14 cellular contexts compared by ENCODE assay signal in the genomic region with DNA sequence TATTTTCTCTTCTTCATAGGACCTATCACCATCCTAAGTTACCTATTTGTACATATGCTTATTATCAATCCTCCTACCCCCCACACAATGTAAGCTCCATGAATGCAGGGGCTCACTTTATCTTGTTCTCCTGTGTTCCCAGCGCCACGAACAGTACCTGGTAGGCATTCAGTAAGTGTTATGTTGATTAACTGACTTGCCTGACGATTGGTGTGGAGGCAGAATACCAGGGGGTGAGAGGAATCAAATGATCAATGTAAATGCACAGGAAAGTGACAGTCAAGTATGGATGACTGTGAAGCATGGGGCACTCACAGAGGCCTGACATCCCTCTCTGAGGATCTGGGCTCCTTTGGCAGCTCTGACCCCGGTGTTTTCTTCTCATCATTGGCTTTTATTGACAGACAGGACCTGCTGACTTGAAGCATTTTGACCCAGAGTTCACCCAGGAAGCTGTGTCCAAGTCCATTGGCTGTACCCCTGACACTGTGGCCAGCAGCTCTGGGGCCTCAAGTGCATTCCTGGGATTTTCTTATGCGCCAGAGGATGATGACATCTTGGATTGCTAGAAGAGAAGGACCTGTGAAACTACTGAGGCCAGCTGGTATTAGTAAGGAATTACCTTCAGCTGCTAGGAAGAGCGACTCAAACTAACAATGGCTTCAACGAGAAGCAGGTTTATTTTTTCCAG. TPM values are rescaled to one million over a fixed set of nuclear protein-coding genes. Genes with fewer than 3 reads are reported as not detected.
DNase-seq lines count a peak whose midpoint lies in the region; ATAC-seq and TF ChIP-seq lines count a peak whose summit lies in the region.
"Had no signal": no experiment of that assay in that cellular context is flagged by ENCODE, and none has a peak within 500 bp of the region (broad histone marks: within the 10 kb centered on the region; RNA-seq: fewer than 3 reads in every experiment).

No MANE protein-coding gene starts in this region.

- no peak for TF ChIP-seq CTCF in fibroblast of villous mesenchyme (IDR thresholded peaks at IDR 0.05; ENCODE audit: insufficient read depth, low read depth, low read length)
- no peak for TF ChIP-seq CTCF in osteocyte (IDR thresholded peaks at IDR 0.05)
- no peak for TF ChIP-seq CTCF in neural progenitor cell (IDR thresholded peaks at IDR 0.05)

- H4K20me1 ChIP-seq in neural progenitor cell (ENCODE audit: low read depth), result no peaks in the 10 kb centered on the region

- DNase-seq in GM03348 (ENCODE audit: low spot score) (peak; percentile 69), RPMI7951 (ENCODE audit: low read depth) (peak; percentile 82), fibroblast of villous mesenchyme (ENCODE audit: low read depth) (peak; percentile 83), osteocyte (ENCODE audit: extremely low spot score, unreplicated experiment) (no peak), anterior cingulate cortex (lab: John Stamatoyannopoulos, UW) (no peak), neural progenitor cell (ENCODE audit: low spot score) (no peak)
- no peak for DNase-seq in stimulated activated effector memory CD8-positive, alpha-beta T cell treated with anti-CD3 and anti-CD28 coated beads, Interleukin-12 subunit alpha, Interleukin-12 subunit beta, amount 100 ng/mL, for 72 hours (ENCODE audit: low spot score in 2 of 2)
- DNase-seq: effector memory CD8-positive, alpha-beta T cell; naive thymus-derived CD8-positive, alpha-beta T cell; NK-92 treated with Interleukin-12 subunit alpha and Interleukin-12 subunit beta, amount 100 ng/mL, for 24 hours; stimulated activated CD4-positive, alpha-beta T cell treated with anti-CD3 and anti-CD28 coated beads, Interleukin-12 subunit alpha, Interleukin-12 subunit beta, amount 100 ng/mL, for 4 hours; stimulated activated CD8-positive, alpha-beta memory T cell treated with anti-CD3 and anti-CD28 coated beads, Interleukin-4, amount 100 ng/mL, for 48 hours; T-helper 2 cell had no signal

- H3K4me1 ChIP-seq in neural progenitor cell, result no peaks in the 10 kb centered on the region

- H3K27me3 ChIP-seq in neural progenitor cell, result no peaks in the 10 kb centered on the region

- H3K4me1 Mint-ChIP-seq in osteocyte (ENCODE audit: unreplicated experiment) (peaks cover 26% of the 10 kb centered on the region), neural progenitor cell (no peaks in the 10 kb centered on the region)
- H3K4me1 Mint-ChIP-seq in stimulated activated effector memory CD8-positive, alpha-beta T cell treated with anti-CD3 and anti-CD28 coated beads, Interleukin-12 subunit alpha, Interleukin-12 subunit beta, amount 100 ng/mL, for 72 hours, result peaks cover 5% of the 10 kb centered on the region

- H3K9me3 Mint-ChIP-seq in osteocyte (ENCODE audit: unreplicated experiment) (no peaks in the 10 kb centered on the region), neural progenitor cell (no peaks in the 10 kb centered on the region)
- H3K9me3 Mint-ChIP-seq in stimulated activated effector memory CD8-positive, alpha-beta T cell treated with anti-CD3 and anti-CD28 coated beads, Interleukin-12 subunit alpha, Interleukin-12 subunit beta, amount 100 ng/mL, for 72 hours, result no peaks in the 10 kb centered on the region
- H3K9me3 Mint-ChIP-seq: effector memory CD8-positive, alpha-beta T cell; naive thymus-derived CD8-positive, alpha-beta T cell had no signal

- H2AFZ ChIP-seq in neural progenitor cell (replicated peaks), result no peak overlapping the region

- no peak for ATAC-seq in GM18502 (IDR thresholded peaks at IDR 0.05; ENCODE audit: poor library complexity, unreplicated experiment)
- ATAC-seq in stimulated activated effector memory CD8-positive, alpha-beta T cell treated with anti-CD3 and anti-CD28 coated beads, Interleukin-12 subunit alpha, Interleukin-12 subunit beta, amount 100 ng/mL, for 72 hours, result no peak
- ATAC-seq: effector memory CD8-positive, alpha-beta T cell; naive thymus-derived CD8-positive, alpha-beta T cell had no signal

- no peaks in the 10 kb centered on the region for H3K36me3 ChIP-seq in neural progenitor cell

- no peaks in the 10 kb centered on the region for H3K36me3 Mint-ChIP-seq in osteocyte (ENCODE audit: unreplicated experiment)
- no peaks in the 10 kb centered on the region for H3K36me3 Mint-ChIP-seq in neural progenitor cell
- no peaks in the 10 kb centered on the region for H3K36me3 Mint-ChIP-seq in stimulated activated effector memory CD8-positive, alpha-beta T cell treated with anti-CD3 and anti-CD28 coated beads, Interleukin-12 subunit alpha, Interleukin-12 subunit beta, amount 100 ng/mL, for 72 hours
- H3K36me3 Mint-ChIP-seq: naive thymus-derived CD8-positive, alpha-beta T cell had no signal

- peaks cover 1% of the 10 kb centered on the region for H3F3A ChIP-seq in neural progenitor cell (ENCODE audit: low read depth)

- no peak overlapping the region for H3K4me3 ChIP-seq in fibroblast of villous mesenchyme (ENCODE audit: low read depth, low read length)
- H3K4me3 ChIP-seq in neural progenitor cell, result no peak overlapping the region

- no peaks in the 10 kb centered on the region for H3K9me3 ChIP-seq in neural progenitor cell (ENCODE audit: low read depth)

- H3K9ac ChIP-seq in neural progenitor cell, result no peak overlapping the region

- H3K27ac ChIP-seq in neural progenitor cell, result no peak overlapping the region

- H3K4me3 Mint-ChIP-seq in osteocyte (ENCODE audit: unreplicated experiment) (no peak overlapping the region), neural progenitor cell (no peak overlapping the region)
- no peak overlapping the region for H3K4me3 Mint-ChIP-seq in stimulated activated effector memory CD8-positive, alpha-beta T cell treated with anti-CD3 and anti-CD28 coated beads, Interleukin-12 subunit alpha, Interleukin-12 subunit beta, amount 100 ng/mL, for 72 hours
- H3K4me3 Mint-ChIP-seq: effector memory CD8-positive, alpha-beta T cell; naive thymus-derived CD8-positive, alpha-beta T cell had no signal

- H3K27me3 Mint-ChIP-seq in osteocyte (ENCODE audit: unreplicated experiment), result no peaks in the 10 kb centered on the region
- peaks cover 4% of the 10 kb centered on the region for H3K27me3 Mint-ChIP-seq in neural progenitor cell (ENCODE audit: insufficient read depth, low read depth)

- H3K4me2 ChIP-seq in neural progenitor cell, result no peak overlapping the region

- no peaks in the 10 kb centered on the region for H3K79me2 ChIP-seq in neural progenitor cell (ENCODE audit: low read depth)

- H3K27ac Mint-ChIP-seq in osteocyte (ENCODE audit: unreplicated experiment) (peak overlapping the region; percentile 69), neural progenitor cell (no peak overlapping the region)
- no peak overlapping the region for H3K27ac Mint-ChIP-seq in stimulated activated effector memory CD8-positive, alpha-beta T cell treated with anti-CD3 and anti-CD28 coated beads, Interleukin-12 subunit alpha, Interleukin-12 subunit beta, amount 100 ng/mL, for 72 hours
- H3K27ac Mint-ChIP-seq: effector memory CD8-positive, alpha-beta T cell; naive thymus-derived CD8-positive, alpha-beta T cell had no signal

RNA-seq across cellular contexts. Expression of gene IFT52, which starts 6.1 kb away (rescaled TPM):
- total RNA-seq in RPMI7951 (2014; rRNA removed; shearing (Covaris generic)), result 71.4 and 77.5 TPM in 2 replicates
- total RNA-seq in fibroblast of villous mesenchyme, result 33.5 and 35.8 TPM in 2 replicates
- total RNA-seq in osteocyte, result 50.4 and 55.3 TPM in 2 replicates
- 69.8 and 87.9 TPM in 2 replicates for total RNA-seq in neural progenitor cell (ENCODE audit: low replicate concordance)

RNA-seq across cellular contexts. Expression of gene SGK2, which starts 25.8 kb away (rescaled TPM):
- not detected in 2 replicates for total RNA-seq in RPMI7951 (2014; rRNA removed; shearing (Covaris generic))
- total RNA-seq in fibroblast of villous mesenchyme, result under 0.01 and 0.64 TPM in 2 replicates
- total RNA-seq in osteocyte, result 0.52 and 2.5 TPM in 2 replicates
- 2.8 and 4.2 TPM in 2 replicates for total RNA-seq in neural progenitor cell (ENCODE audit: low replicate concordance)

Comparison
In these comparisons a context has a peak if more than half of its experiments do, and no peak if none do; other contexts are left out.
1. DNase-seq: peak in GM03348 (single experiment), RPMI7951 (single experiment) and fibroblast of villous mesenchyme (single experiment); none in osteocyte (single experiment), anterior cingulate cortex (0 of 58), neural progenitor cell (single experiment) and stimulated activated effector memory CD8-positive, alpha-beta T cell treated with anti-CD3 and anti-CD28 coated beads, Interleukin-12 subunit alpha, Interleukin-12 subunit beta, amount 100 ng/mL, for 72 hours (0 of 2).